ENCODE assay signal across 7 cellular contexts in genomic region chr3:53350652-53351051, GRCh38. TPM values are rescaled to one million over a fixed set of nuclear protein-coding genes. Genes with fewer than 3 reads are reported as not detected.
A peak's percentile ranks its signal among the peaks of the same experiment; 100 is the strongest.
DNase-seq lines count a peak whose midpoint lies in the region; ATAC-seq and TF ChIP-seq lines count a peak whose summit lies in the region.

No MANE protein-coding gene starts in this region.

- no peak for ATAC-seq in stimulated activated naive CD8-positive, alpha-beta T cell treated with anti-CD3 and anti-CD28 coated beads, Interleukin-15, amount 100 ng/mL, for 72 hours
- no peak for ATAC-seq in GM21390 (IDR thresholded peaks at IDR 0.05; ENCODE audit: unreplicated experiment)

- no peak for DNase-seq in GM10248 (ENCODE audit: extremely low spot score)
- peak; percentile 82 for DNase-seq in LoVo (ENCODE audit: low spot score)
- DNase-seq in adrenal gland = peak in 1 of 7 donors; percentile 51
- DNase-seq in stimulated activated naive CD8-positive, alpha-beta T cell treated with anti-CD3 and anti-CD28 coated beads, Interleukin-15, amount 100 ng/mL, for 72 hours = no peak
- DNase-seq in activated effector memory CD4-positive, alpha-beta T cell treated with Interleukin-2 at 50 U/mL for 16 hours = no peak

- CTCF ChIA-PET in GM10248 (lab: Yijun Ruan, JAX) = interaction anchor here (0.7 to 2.1 kb wide), 7 partner anchors 10 to 131 kb away, joined by 3 to 5 read pairs (median 4); no protein-coding TSS in a partner anchor

- H3K27ac ChIP-seq in adrenal gland = no peak overlapping the region
- no peak overlapping the region for H3K27ac ChIP-seq in neural cell (ENCODE audit: low read length)

- no peak for TF ChIP-seq EP300 in neural cell (conservative IDR thresholded peaks at IDR 0.05; ENCODE audit: poor library complexity, severe bottlenecking)

- no peak overlapping the region for H3K9ac ChIP-seq in neural cell (ENCODE audit: low read length)

- TF ChIP-seq POLR2A in adrenal gland (IDR thresholded peaks at IDR 0.05) = no peak

- H3K4me3 ChIP-seq in adrenal gland = no peak overlapping the region
- no peak overlapping the region for H3K4me3 ChIP-seq in neural cell (ENCODE audit: low read length)

- no peaks in the 10 kb centered on the region for H3K9me2 ChIP-seq in neural cell (ENCODE audit: insufficient read depth, low read length)

- no peak for TF ChIP-seq RAD21 in neural cell (conservative IDR thresholded peaks at IDR 0.05)

- H3K27ac Mint-ChIP-seq in stimulated activated naive CD8-positive, alpha-beta T cell treated with anti-CD3 and anti-CD28 coated beads, Interleukin-15, amount 100 ng/mL, for 72 hours = no peak overlapping the region

- TF ChIP-seq CTCF in GM10248 (IDR thresholded peaks at IDR 0.05; ENCODE audit: control extremely low read depth, extremely low read depth, low read depth, missing control alignments) (peak; percentile 56), adrenal gland (IDR thresholded peaks at IDR 0.05) (peak in 5 of 6 experiments; percentile 13 to 41 (median 27)), neural cell (IDR thresholded peaks at IDR 0.05; ENCODE audit: poor library complexity, severe bottlenecking) (peak; percentile 40)

- POLR2A ChIA-PET in GM10248 (lab: Yijun Ruan, JAX) = no interaction called here

- H3K4me2 ChIP-seq in neural cell (ENCODE audit: low read length) = no peak overlapping the region

- H3F3A ChIP-seq in neural cell (ENCODE audit: insufficient read depth, low read length, poor library complexity, severe bottlenecking) = no peaks in the 10 kb centered on the region

- H3K9me3 Mint-ChIP-seq in stimulated activated naive CD8-positive, alpha-beta T cell treated with anti-CD3 and anti-CD28 coated beads, Interleukin-15, amount 100 ng/mL, for 72 hours = no peaks in the 10 kb centered on the region

- H3K9me3 ChIP-seq in adrenal gland (replicated peaks in 1 of 3) = no peaks in the 10 kb centered on the region
- H3K9me3 ChIP-seq in neural cell (ENCODE audit: low read length) = no peaks in the 10 kb centered on the region

- no peak overlapping the region for H2AFZ ChIP-seq in neural cell (ENCODE audit: low read depth, low read length)

- peaks cover 5 to 12% of the 10 kb centered on the region in 2 donors for H3K4me1 ChIP-seq in adrenal gland (replicated peaks in 1 of 2)

- H3K27me3 ChIP-seq in adrenal gland (no peaks in the 10 kb centered on the region), neural cell (ENCODE audit: insufficient read depth, low read depth, low read length) (no peaks in the 10 kb centered on the region)

- H3K4me1 Mint-ChIP-seq in stimulated activated naive CD8-positive, alpha-beta T cell treated with anti-CD3 and anti-CD28 coated beads, Interleukin-15, amount 100 ng/mL, for 72 hours = peaks cover 23% of the 10 kb centered on the region

- no peak overlapping the region for H3K4me3 Mint-ChIP-seq in stimulated activated naive CD8-positive, alpha-beta T cell treated with anti-CD3 and anti-CD28 coated beads, Interleukin-15, amount 100 ng/mL, for 72 hours

- intact Hi-C loops in adrenal gland (cut with DNase I) = no loop called here

- H3K36me3 ChIP-seq in adrenal gland (replicated peaks in 1 of 2) = no peaks in the 10 kb centered on the region
- no peaks in the 10 kb centered on the region for H3K36me3 ChIP-seq in neural cell (ENCODE audit: insufficient read depth, low read length)

- H3K79me2 ChIP-seq in neural cell (replicated peaks; ENCODE audit: insufficient read depth, low read length) = peaks cover 15% of the 10 kb centered on the region

- H4K20me1 ChIP-seq in neural cell (ENCODE audit: insufficient read depth) = no peaks in the 10 kb centered on the region

- no peaks in the 10 kb centered on the region for H3K27me3 Mint-ChIP-seq in stimulated activated naive CD8-positive, alpha-beta T cell treated with anti-CD3 and anti-CD28 coated beads, Interleukin-15, amount 100 ng/mL, for 72 hours

- WGBS in adrenal gland, 4 donors = 22 to 32% (median 26%) methylated on average over 3 of the region's 3 CpGs

TF ChIP-seq in neural cell, 6 proteins besides CTCF, POLR2A, EP300 and RAD21:
- peak; percentile 15 for TF ChIP-seq SMC3 (conservative IDR thresholded peaks at IDR 0.05; ENCODE audit: poor library complexity)
- no peak for TF ChIP-seq TAF1 (IDR thresholded peaks at IDR 0.05; ENCODE audit: low read depth)
TF ChIP-seq in neural cell: peak in this region for 1.

RNA-seq across cellular contexts. Expression of gene DCP1A, which starts 3.3 kb away (rescaled TPM):
- total RNA-seq in adrenal gland = 10 to 100 TPM; 14.7 to 31.0 (median 26.2) TPM
- polyA plus RNA-seq in adrenal gland (10 to 100 TPM in 2 of 3 donors, 1 to 10 TPM in 1; 9.3 to 19.4 (median 17.3) TPM), neural cell (12.5 and 14.3 TPM in 2 replicates)
- polyA minus RNA-seq in neural cell = 29.9 and 39.7 TPM in 2 replicates
